Comparison of ENCODE assay signal across 18 cellular contexts in the genomic region with DNA sequence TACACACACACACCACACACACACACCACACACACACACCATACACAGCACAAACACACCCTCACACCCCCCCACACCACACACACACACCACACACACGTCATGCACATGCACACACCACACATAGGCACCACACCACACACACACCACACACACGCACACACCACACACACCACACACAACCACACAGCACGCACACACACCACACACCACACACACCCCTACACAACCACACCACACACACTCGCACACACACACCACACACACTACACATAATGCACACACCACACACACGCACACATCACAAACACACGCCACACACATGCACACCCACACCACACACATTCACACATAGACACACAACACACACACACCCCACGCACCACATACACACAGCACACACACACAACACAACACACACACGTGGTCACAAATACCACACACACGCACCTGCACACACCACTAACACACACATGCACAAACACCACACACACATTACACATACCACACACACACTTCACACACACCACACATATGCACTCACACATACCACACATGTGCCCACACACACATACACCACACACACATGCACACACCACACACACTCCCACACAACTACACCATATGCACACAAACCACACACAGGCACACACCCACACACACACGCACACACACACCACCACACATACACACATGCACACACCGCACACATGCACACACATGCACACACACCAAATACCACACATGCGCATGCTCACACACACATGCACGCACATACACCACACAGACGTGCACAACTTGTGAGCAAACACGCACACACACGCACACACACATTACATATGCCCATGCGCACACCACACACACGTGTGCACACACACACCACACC. TPM values are rescaled to one million over a fixed set of nuclear protein-coding genes. Genes with fewer than 3 reads are reported as not detected.
A peak's percentile ranks its signal among the peaks of the same experiment; 100 is the strongest.
DNase-seq lines count a peak whose midpoint lies in the region; ATAC-seq and TF ChIP-seq lines count a peak whose summit lies in the region.
"Had no signal": no experiment of that assay in that cellular context is flagged by ENCODE, and none has a peak within 500 bp of the region (broad histone marks: within the 10 kb centered on the region; RNA-seq: fewer than 3 reads in every experiment).

No MANE protein-coding gene starts in this region.

- H3K27ac ChIP-seq in right cardiac atrium (ENCODE audit: low read length) (no peak overlapping the region), foreskin keratinocyte (no peak overlapping the region)
- H3K27ac ChIP-seq: SJCRH30 had no signal

- H3K27me3 Mint-ChIP-seq in glutamatergic neuron (ENCODE audit: unreplicated experiment), result peaks cover 11% of the 10 kb centered on the region
- peaks cover 31% of the 10 kb centered on the region for H3K27me3 Mint-ChIP-seq in activated CD4-positive, alpha-beta T cell treated with anti-CD3 and anti-CD28 coated beads for 36 hours

- H3K9me3 ChIP-seq in right cardiac atrium (ENCODE audit: control insufficient read depth, low read length), result no peaks in the 10 kb centered on the region
- H3K9me3 ChIP-seq: SJCRH30 had no signal

- TF ChIP-seq CTCF in glutamatergic neuron (IDR thresholded peaks at IDR 0.05; ENCODE audit: partially characterized antibody, unreplicated experiment) (no peak), foreskin keratinocyte (conservative IDR thresholded peaks at IDR 0.05) (no peak)

- H3K27me3 ChIP-seq in right cardiac atrium (ENCODE audit: control insufficient read depth, insufficient read depth), result no peaks in the 10 kb centered on the region
- peaks cover 80% of the 10 kb centered on the region for H3K27me3 ChIP-seq in foreskin keratinocyte
- H3K27me3 ChIP-seq: SJCRH30 had no signal

- H3K4me1 ChIP-seq in right cardiac atrium (ENCODE audit: control insufficient read depth, insufficient read depth, low read length), result peaks cover 6% of the 10 kb centered on the region
- no peaks in the 10 kb centered on the region for H3K4me1 ChIP-seq in foreskin keratinocyte
- H3K4me1 ChIP-seq: SJCRH30 had no signal

- H3K36me3 Mint-ChIP-seq in glutamatergic neuron (ENCODE audit: unreplicated experiment), result peaks cover 11% of the 10 kb centered on the region
- H3K36me3 Mint-ChIP-seq in activated CD4-positive, alpha-beta T cell treated with anti-CD3 and anti-CD28 coated beads for 36 hours (ENCODE audit: low read depth), result no peaks in the 10 kb centered on the region

- ATAC-seq in right cardiac atrium (no peak), foreskin keratinocyte (no peak)
- no peak for ATAC-seq in activated CD4-positive, alpha-beta T cell treated with anti-CD3 and anti-CD28 coated beads for 36 hours

- no peak overlapping the region for H3K4me3 ChIP-seq in right cardiac atrium (ENCODE audit: low read length)
- H3K4me3 ChIP-seq: SJCRH30 had no signal

- intact Hi-C loops in cardiac septum (cut with DNase I) (loop anchor here (5.0 to 10.0 kb wide), 2 partner anchors 110 to 327 kb away; partner anchors contain the start of gene ABHD12), right cardiac atrium (cut with DNase I) (loop anchor here in 1 of 4 donors (2.0 kb wide), 1 partner anchor 73 kb away; no protein-coding TSS in a partner anchor), posterior vena cava (cut with DNase I) (loop anchor here in 1 of 2 donors (10.0 kb wide), 1 partner anchor 127 kb away; the partner anchor contains the start of gene ENTPD6)
- intact Hi-C loops in activated CD4-positive, alpha-beta T cell treated with anti-CD3 and anti-CD28 coated beads for 36 hours (cut with DNase I, micrococcal nuclease), result no loop called here

- H3K27ac Mint-ChIP-seq in glutamatergic neuron (ENCODE audit: unreplicated experiment), result no peak overlapping the region
- no peak overlapping the region for H3K27ac Mint-ChIP-seq in activated CD4-positive, alpha-beta T cell treated with anti-CD3 and anti-CD28 coated beads for 36 hours

- peaks cover 3% of the 10 kb centered on the region for H3K9me3 Mint-ChIP-seq in glutamatergic neuron (ENCODE audit: unreplicated experiment)
- H3K9me3 Mint-ChIP-seq in activated CD4-positive, alpha-beta T cell treated with anti-CD3 and anti-CD28 coated beads for 36 hours (ENCODE audit: low read depth), result no peaks in the 10 kb centered on the region

- POLR2A ChIA-PET in activated CD4-positive, alpha-beta T cell treated with anti-CD3 and anti-CD28 coated beads for 36 hours (lab: Charles Lee), result interaction anchor here (0.8 kb wide), 1 partner anchor 340 kb away, joined by 3 read pairs; no protein-coding TSS in a partner anchor

- DNase-seq in cardiac septum (ENCODE audit: low spot score) (peak; percentile 5), right cardiac atrium (no peak), glutamatergic neuron (peak; percentile 2), posterior vena cava (ENCODE audit: low spot score) (peak; percentile 45), SHP77 treated with DMSO at 0.1 percent for 48 hours (lab: John Stamatoyannopoulos, UW) (no peak), foreskin keratinocyte (no peak)
- DNase-seq in activated CD4-positive, alpha-beta T cell treated with anti-CD3 and anti-CD28 coated beads for 36 hours, result no peak
- DNase-seq: C1 segment of cervical spinal cord; DND-41; GDM1; NCI-H2171; NCI-H446; NK-92 treated with Interleukin-12 subunit alpha and Interleukin-12 subunit beta, amount 100 ng/mL, for 24 hours had no signal

- WGBS in right cardiac atrium, result 91% methylated on average over 18 of the region's 18 CpGs

- no peaks in the 10 kb centered on the region for H3K4me1 Mint-ChIP-seq in glutamatergic neuron (ENCODE audit: low read depth, unreplicated experiment)
- H3K4me1 Mint-ChIP-seq in activated CD4-positive, alpha-beta T cell treated with anti-CD3 and anti-CD28 coated beads for 36 hours, result no peaks in the 10 kb centered on the region

- H3K4me3 Mint-ChIP-seq in glutamatergic neuron (ENCODE audit: unreplicated experiment), result no peak overlapping the region
- no peak overlapping the region for H3K4me3 Mint-ChIP-seq in activated CD4-positive, alpha-beta T cell treated with anti-CD3 and anti-CD28 coated beads for 36 hours

- CTCF ChIA-PET in activated CD4-positive, alpha-beta T cell treated with anti-CD3 and anti-CD28 coated beads for 36 hours (lab: Charles Lee), result interaction anchor here (0.6 to 1.2 kb wide), 4 partner anchors 73 to 414 kb away, joined by 3 to 8 read pairs (median 4); no protein-coding TSS in a partner anchor

RNA-seq across cellular contexts. Expression of gene ACSS1, which starts 9.4 kb away (rescaled TPM):
- total RNA-seq in cardiac septum (47.6 TPM), right cardiac atrium (10 to 100 TPM; 14.8 to 61.8 (median 40.7) TPM), glutamatergic neuron (ENCODE audit: unreplicated experiment) (not detected), posterior vena cava (10 to 100 TPM; 11.6 to 12.2 TPM), foreskin keratinocyte (4.6 and 4.7 TPM in 2 replicates)
- polyA plus RNA-seq in right cardiac atrium (29.3 TPM), foreskin keratinocyte (4.0 and 4.1 TPM in 2 replicates)
- 10 to 100 TPM in 1 of 2 experiments, 1 to 10 TPM in 1; 8.5 to 10.7 TPM for total RNA-seq in activated CD4-positive, alpha-beta T cell treated with anti-CD3 and anti-CD28 coated beads for 36 hours

RNA-seq across cellular contexts. Expression of gene VSX1, which starts 14.6 kb away (rescaled TPM):
- total RNA-seq in cardiac septum, result 0.54 TPM
- under 1 TPM in 1 of 4 donors, not detected in 3; 0.44 TPM for total RNA-seq in right cardiac atrium
- polyA plus RNA-seq in right cardiac atrium, result 0.27 TPM
- not detected for total RNA-seq in glutamatergic neuron (ENCODE audit: unreplicated experiment)
- not detected for total RNA-seq in posterior vena cava
- not detected in 2 replicates for total RNA-seq in foreskin keratinocyte
- polyA plus RNA-seq in foreskin keratinocyte, result not detected in 2 replicates
- total RNA-seq in activated CD4-positive, alpha-beta T cell treated with anti-CD3 and anti-CD28 coated beads for 36 hours, result not detected
- total RNA-seq: A673, H4, HT-29, OCI-LY7 had no signal

Comparison
In these comparisons a context has a peak if more than half of its experiments do, and no peak if none do; other contexts are left out.
1. DNase-seq: peak in cardiac septum (single experiment), glutamatergic neuron (single experiment) and posterior vena cava (single experiment); none in right cardiac atrium (0 of 3), SHP77 treated with DMSO at 0.1 percent for 48 hours (single experiment), foreskin keratinocyte (0 of 2) and activated CD4-positive, alpha-beta T cell treated with anti-CD3 and anti-CD28 coated beads for 36 hours (single experiment).